ENCODE assay signal across 14 cellular contexts in the genomic region with DNA sequence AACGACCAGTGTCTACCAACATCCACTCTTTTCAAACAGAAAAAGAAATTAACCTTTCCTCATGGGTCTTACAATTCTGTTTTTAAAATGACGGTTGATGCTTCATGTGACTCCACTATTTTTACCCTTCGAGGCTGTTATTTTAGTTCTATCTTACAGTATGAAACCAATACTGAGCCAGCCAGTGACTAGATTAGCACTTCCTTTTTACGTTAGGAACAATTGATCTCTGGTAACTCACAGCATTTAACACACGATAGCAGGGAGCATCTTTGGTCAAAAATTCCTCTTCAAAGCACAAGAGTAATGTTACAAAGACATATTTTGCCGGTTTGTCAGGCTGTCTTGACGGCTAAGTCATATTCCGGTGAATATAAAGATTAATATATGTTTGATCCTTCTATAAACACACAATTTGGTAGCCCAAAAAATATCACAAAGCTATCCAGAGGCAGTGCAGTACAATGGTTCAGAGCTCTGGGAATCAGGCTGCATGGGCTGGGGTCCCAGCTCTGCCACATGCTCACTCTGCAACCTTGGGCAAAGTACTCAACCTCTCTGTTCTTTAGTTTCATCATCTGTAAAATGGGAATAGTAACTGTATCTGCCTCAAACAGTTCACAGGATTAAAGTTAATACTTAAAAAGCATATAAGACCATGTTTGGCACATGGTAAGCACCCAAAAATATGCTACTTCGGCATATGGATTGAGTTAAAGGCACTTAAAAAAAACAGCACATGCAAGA.
DNase-seq lines count a peak whose midpoint lies in the region; ATAC-seq, FAIRE-seq and TF ChIP-seq lines count a peak whose summit lies in the region.
"Had no signal": no experiment of that assay in that cellular context is flagged by ENCODE, and none has a peak within 500 bp of the region (broad histone marks: within the 10 kb centered on the region; RNA-seq: fewer than 3 reads in every experiment).

No MANE protein-coding gene starts in this region.

- H3K9me3 Mint-ChIP-seq in neural progenitor cell = no peaks in the 10 kb centered on the region

- H3K4me2 ChIP-seq in K562 (ENCODE audit: insufficient read depth, low read length) (peak overlapping the region; percentile 78), neural progenitor cell (no peak overlapping the region)

- H3K4me3 ChIP-seq in K562 = no peak overlapping the region
- H3K4me3 ChIP-seq in neural progenitor cell = no peak overlapping the region
- no peak overlapping the region for H3K4me3 ChIP-seq in upper lobe of right lung
- H3K4me3 ChIP-seq: dorsolateral prefrontal cortex had no signal

- H3K27me3 Mint-ChIP-seq in neural progenitor cell (ENCODE audit: insufficient read depth, low read depth) = no peaks in the 10 kb centered on the region

- peak overlapping the region; percentile 87 for H2AFZ ChIP-seq in K562 (ENCODE audit: low read depth, low read length)
- no peak overlapping the region for H2AFZ ChIP-seq in neural progenitor cell (replicated peaks)

- H3K4me3 Mint-ChIP-seq in neural progenitor cell = no peak overlapping the region

- no peak for TF ChIP-seq EP300 in K562 (IDR thresholded peaks at IDR 0.05; ENCODE audit: low read length)

- FAIRE-seq in K562 (lab: Jason Lieb, UNC) = no peak
- FAIRE-seq: TTC549 had no signal

- no peak overlapping the region for H3K27ac Mint-ChIP-seq in neural progenitor cell

- no peaks in the 10 kb centered on the region for H3K9me1 ChIP-seq in K562 (ENCODE audit: control insufficient read depth, insufficient read depth, low read length)

- peak; percentile 74 for ATAC-seq in GM18873 (IDR thresholded peaks at IDR 0.05; ENCODE audit: low FRiP score, unreplicated experiment)
- peak; percentile 54 for ATAC-seq in GM21737 (IDR thresholded peaks at IDR 0.05; ENCODE audit: unreplicated experiment)
- peak; percentile 57 for ATAC-seq in HG03342 (IDR thresholded peaks at IDR 0.05; ENCODE audit: unreplicated experiment)
- no peak for ATAC-seq in K562
- no peak for ATAC-seq in upper lobe of right lung

- no peaks in the 10 kb centered on the region; the same call in 1 of the 3 replicates for H3K36me3 ChIP-seq in K562 (ENCODE audit: control insufficient read depth, insufficient read depth, low read length)
- no peaks in the 10 kb centered on the region for H3K36me3 ChIP-seq in neural progenitor cell
- H3K36me3 ChIP-seq in upper lobe of right lung = no peaks in the 10 kb centered on the region

- DNase-seq in K562 (ENCODE audit: extremely low read depth in 1 of 4, low spot score in 3 of 4) (no peak), neural progenitor cell (ENCODE audit: low spot score) (no peak), putamen (ENCODE audit: low spot score) (no peak), activated gamma-delta T cell treated with Interleukin-2 at 50 U/mL for 16 hours (no peak), upper lobe of right lung (no peak)
- DNase-seq: activated effector memory CD4-positive, alpha-beta T cell treated with anti-CD3 and anti-CD28 coated beads, Interleukin-2, amount 50 U/mL, for 16 hours; dorsolateral prefrontal cortex; IMR-90; NCI-H524; substantia nigra had no signal

- no peaks in the 10 kb centered on the region for H3F3A ChIP-seq in neural progenitor cell (ENCODE audit: low read depth)

- H3K4me1 Mint-ChIP-seq in neural progenitor cell = no peaks in the 10 kb centered on the region

- WGBS in K562 (ENCODE audit: insufficient coverage, low coverage, missing lambda C conversion rate) = 58% methylated on average over 9 of the region's 9 CpGs

- TF ChIP-seq POLR2A in K562 (conservative IDR thresholded peaks at IDR 0.05) = no peak

- no peaks in the 10 kb centered on the region for H3K9me3 ChIP-seq in K562 (replicated peaks; ENCODE audit: control insufficient read depth, insufficient read depth, low read depth, low read length)
- H3K9me3 ChIP-seq in neural progenitor cell (ENCODE audit: low read depth) = no peaks in the 10 kb centered on the region
- H3K9me3 ChIP-seq in upper lobe of right lung = no peaks in the 10 kb centered on the region

- in situ Hi-C loops in K562 (cut with MboI) = no loop called here

- intact Hi-C loops in K562 (cut with micrococcal nuclease) = no loop called here
- intact Hi-C loops in upper lobe of right lung (cut with DNase I) = no loop called here

- no TSS peak for BruUV-seq in K562 (replicated peaks; lab: Mats Ljungman, UMichigan)

- no peaks in the 10 kb centered on the region for H3K36me3 Mint-ChIP-seq in neural progenitor cell

- TF ChIP-seq CTCF in K562 (IDR thresholded peaks at IDR 0.05 in 2 of 3, conservative IDR thresholded peaks at IDR 0.05 in 1 of 3; ENCODE audit: insufficient read depth in 2 of 3, low read depth in 1 of 3, low read length in 3 of 3) (no peak), neural progenitor cell (IDR thresholded peaks at IDR 0.05) (no peak), upper lobe of right lung (IDR thresholded peaks at IDR 0.05) (no peak)

- H3K27me3 ChIP-seq in K562 (ENCODE audit: control insufficient read depth in 2 of 2, insufficient read depth in 2 of 2, low read length in 2 of 2) (no peaks in the 10 kb centered on the region), neural progenitor cell (no peaks in the 10 kb centered on the region), upper lobe of right lung (no peaks in the 10 kb centered on the region)

- peak overlapping the region in 1 of 2 experiments; percentile 40; a peak in 1 of 4 replicates for H3K9ac ChIP-seq in K562 (ENCODE audit: insufficient read depth in 1 of 2, low read depth in 2 of 2, low read length in 2 of 2)
- no peak overlapping the region for H3K9ac ChIP-seq in neural progenitor cell

- H3K27ac ChIP-seq in K562 (ENCODE audit: extremely low read depth, low read depth, low read length) (peak overlapping the region; percentile 67), neural progenitor cell (no peak overlapping the region), upper lobe of right lung (no peak overlapping the region)
- H3K27ac ChIP-seq: dorsolateral prefrontal cortex had no signal

- CTCF ChIA-PET in K562 (lab: Yijun Ruan, JAX; ENCODE audit: low intra/inter-chr PET ratio) = no interaction called here

- H3K79me2 ChIP-seq in K562 (ENCODE audit: control insufficient read depth, insufficient read depth, low read length) (peaks cover 38% of the 10 kb centered on the region), neural progenitor cell (ENCODE audit: low read depth) (no peaks in the 10 kb centered on the region)

- POLR2A ChIA-PET in K562 (lab: Yijun Ruan, JAX) = interaction anchor here (1.1 to 1.5 kb wide), 3 partner anchors 8 to 28 kb away, joined by 3 read pairs; no protein-coding TSS in a partner anchor

- no peak for TF ChIP-seq RAD21 in K562 (CRISPR knock-in tag; conservative IDR thresholded peaks at IDR 0.05 in 1 of 2, IDR thresholded peaks at IDR 0.05 in 1 of 2)

- H4K20me1 ChIP-seq in K562 (replicated peaks; ENCODE audit: control insufficient read depth, insufficient read depth, low read length) = no peaks in the 10 kb centered on the region
- no peaks in the 10 kb centered on the region for H4K20me1 ChIP-seq in neural progenitor cell (ENCODE audit: low read depth)

- H3K4me1 ChIP-seq in K562 (replicated peaks in 1 of 2; ENCODE audit: control insufficient read depth in 2 of 2, insufficient read depth in 2 of 2, low read length in 2 of 2) (peaks cover 35 to 59% of the 10 kb centered on the region in 2 experiments), neural progenitor cell (no peaks in the 10 kb centered on the region), upper lobe of right lung (peaks cover 4% of the 10 kb centered on the region)

TF ChIP-seq in K562, 482 proteins besides CTCF, POLR2A, EP300 and RAD21 (continues in another document):
- TF ChIP-seq ZSCAN29 (IDR thresholded peaks at IDR 0.05) (no peak), ZFP36 (IDR thresholded peaks at IDR 0.05; ENCODE audit: low read depth, low read length, partially characterized antibody) (peak; percentile 69), KDM1A (IDR thresholded peaks at IDR 0.05) (peak; percentile 38 to 77; a peak in 2 of 4 replicates)

Comparison
In these comparisons a context has a peak if more than half of its experiments do, and no peak if none do; other contexts are left out.
1. ATAC-seq: peak in GM18873 (single experiment), GM21737 (single experiment) and HG03342 (single experiment); none in K562 (single experiment) and upper lobe of right lung (single experiment).